Comparison of ENCODE assay signal across 10 cellular contexts in the genomic region with DNA sequence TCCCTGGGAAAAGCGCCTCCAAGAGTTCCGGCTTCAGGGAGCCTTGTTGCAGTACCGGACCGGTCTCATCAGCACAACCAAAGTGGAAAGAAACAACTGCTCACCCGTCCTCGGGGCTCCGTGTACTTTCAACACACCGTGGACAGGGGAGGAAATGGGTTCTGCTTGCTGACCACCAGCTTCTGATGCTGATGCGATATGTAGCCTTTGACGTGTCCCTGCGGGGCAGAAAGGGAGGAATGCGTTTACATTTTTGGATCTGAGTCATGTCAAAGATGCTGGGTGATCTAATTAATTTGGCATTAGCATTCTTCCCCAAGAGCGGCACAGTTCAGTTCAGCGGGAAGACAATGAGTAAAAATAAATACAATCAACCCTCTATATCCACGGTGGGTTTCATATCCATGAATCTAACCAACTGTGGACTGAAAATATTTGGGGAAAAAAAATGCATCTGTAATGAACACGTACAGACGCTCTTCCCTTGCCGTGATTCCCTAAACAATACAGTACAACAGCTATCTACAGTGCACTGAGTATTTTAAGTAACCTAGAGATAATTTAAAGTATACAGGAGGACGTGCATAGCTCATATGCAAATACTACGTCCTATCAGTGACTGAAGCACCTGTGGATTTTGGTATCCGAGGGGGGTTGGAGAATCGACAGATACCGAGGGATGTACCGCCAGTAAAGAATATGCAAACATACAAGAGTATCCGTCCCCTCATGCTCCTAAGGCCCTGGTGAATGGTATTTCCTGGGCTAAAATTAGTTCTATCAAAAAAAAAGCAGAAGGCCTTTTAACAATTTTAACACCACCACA. TPM values are rescaled to one million over a fixed set of nuclear protein-coding genes. Genes with fewer than 3 reads are reported as not detected.
DNase-seq lines count a peak whose midpoint lies in the region; ATAC-seq, FAIRE-seq and TF ChIP-seq lines count a peak whose summit lies in the region.
"Had no signal": no experiment of that assay in that cellular context is flagged by ENCODE, and none has a peak within 500 bp of the region (broad histone marks: within the 10 kb centered on the region; RNA-seq: fewer than 3 reads in every experiment).

No MANE protein-coding gene starts in this region.

- intact Hi-C loops in endothelial cell of umbilical vein (cut with micrococcal nuclease) (loop anchor here (1.0 kb wide), 2 partner anchors 8 to 9 kb away; no protein-coding TSS in a partner anchor), natural killer cell (cut with micrococcal nuclease) (no loop called here), prostate gland (cut with DNase I) (no loop called here)

- CTCF ChIA-PET in endothelial cell of umbilical vein (lab: Charles Lee), result interaction anchor here (2.2 to 2.3 kb wide), 2 partner anchors 9 kb away, joined by 8 to 9 read pairs; no protein-coding TSS in a partner anchor

- H3K4me2 ChIP-seq in endothelial cell of umbilical vein (ENCODE audit: insufficient read depth, low read length), result peak overlapping the region; percentile 18

- POLR2A ChIA-PET in endothelial cell of umbilical vein (lab: Charles Lee), result no interaction called here

- H3K4me1 Mint-ChIP-seq in natural killer cell, result peaks cover 13 to 63% of the 10 kb centered on the region in 2 donors

- peak; percentile 53 for FAIRE-seq in endothelial cell of umbilical vein (lab: Jason Lieb, UNC)

- no peaks in the 10 kb centered on the region for H3K9me1 ChIP-seq in endothelial cell of umbilical vein (replicated peaks; ENCODE audit: control insufficient read depth, extremely low read depth, insufficient read depth, low read length)

- peak overlapping the region; percentile 47 for H3K4me3 Mint-ChIP-seq in natural killer cell

- no peaks in the 10 kb centered on the region for H4K20me1 ChIP-seq in endothelial cell of umbilical vein (replicated peaks; ENCODE audit: control insufficient read depth, extremely low read depth, insufficient read depth, low read length)

- TF ChIP-seq CTCF in endothelial cell of umbilical vein (IDR thresholded peaks at IDR 0.05; ENCODE audit: extremely low read depth in 1 of 2, insufficient read depth in 1 of 2, low read depth in 1 of 2, low read length in 2 of 2) (no peak), natural killer cell (IDR thresholded peaks at IDR 0.05) (no peak), prostate gland (IDR thresholded peaks at IDR 0.05) (no peak)

- dilution Hi-C loops in endothelial cell of umbilical vein (cut with MboI; ENCODE audit: extremely low pct_ligation_motif_present, low sequenced_read_pairs), result no loop called here

- no peaks in the 10 kb centered on the region for H3K9me3 Mint-ChIP-seq in natural killer cell

- H3K4me3 ChIP-seq in endothelial cell of umbilical vein (replicated peaks in 1 of 3; ENCODE audit: insufficient read depth in 1 of 3, low read depth in 1 of 3, low read length in 3 of 3) (no peak overlapping the region), prostate gland (no peak overlapping the region)
- H3K4me3 ChIP-seq: colonic mucosa had no signal

- no peaks in the 10 kb centered on the region for H3K27me3 Mint-ChIP-seq in natural killer cell (ENCODE audit: low read depth in 2 of 2)

- TF ChIP-seq POLR2A in endothelial cell of umbilical vein (IDR thresholded peaks at IDR 0.05; ENCODE audit: low read depth, low read length), result no peak
- no peak for TF ChIP-seq POLR2A in prostate gland (IDR thresholded peaks at IDR 0.05)

- H3K4me1 ChIP-seq in endothelial cell of umbilical vein (ENCODE audit: control insufficient read depth, extremely low read depth, insufficient read depth, low read length) (peaks cover 14% of the 10 kb centered on the region), prostate gland (replicated peaks) (no peaks in the 10 kb centered on the region)

- no peak overlapping the region for H2AFZ ChIP-seq in endothelial cell of umbilical vein (ENCODE audit: low read depth, low read length)

- H3K27ac ChIP-seq in endothelial cell of umbilical vein (ENCODE audit: insufficient read depth, low read depth, low read length) (peak overlapping the region; percentile 61), prostate gland (no peak overlapping the region)
- H3K27ac ChIP-seq: colonic mucosa had no signal

- H3K27me3 ChIP-seq in endothelial cell of umbilical vein (ENCODE audit: control insufficient read depth in 2 of 2, insufficient read depth in 2 of 2, low read length in 2 of 2), result no peaks in the 10 kb centered on the region
- H3K27me3 ChIP-seq in prostate gland (replicated peaks; ENCODE audit: insufficient read depth), result no peaks in the 10 kb centered on the region
- H3K27me3 ChIP-seq: colonic mucosa had no signal

- BruUV-seq in endothelial cell of umbilical vein (replicated peaks; lab: Mats Ljungman, UMichigan), result no TSS peak

- H3K36me3 Mint-ChIP-seq in natural killer cell, result peaks cover 32% of the 10 kb centered on the region

- H3K9me3 ChIP-seq in endothelial cell of umbilical vein (replicated peaks; ENCODE audit: control insufficient read depth, insufficient read depth, low read length) (no peaks in the 10 kb centered on the region), prostate gland (no peaks in the 10 kb centered on the region)
- H3K9me3 ChIP-seq: colonic mucosa had no signal

- no peak for ATAC-seq in natural killer cell

- WGBS in prostate gland, result 87% methylated on average over 25 of the region's 25 CpGs

- peak overlapping the region in 1 of 2 donors; percentile 100 for H3K27ac Mint-ChIP-seq in natural killer cell

- H3K79me2 ChIP-seq in endothelial cell of umbilical vein (ENCODE audit: control insufficient read depth, insufficient read depth, low read length), result no peaks in the 10 kb centered on the region

- DNase-seq in COLO829 (ENCODE audit: low spot score) (peak; percentile 49), NCI-H226 (peak; percentile 94), endothelial cell of umbilical vein (ENCODE audit: low read depth, low spot score) (peak; percentile 24), natural killer cell (no peak), NCI-H2227 (lab: John Stamatoyannopoulos, UW; ENCODE audit: unreplicated experiment) (no peak), prostate gland (ENCODE audit: low spot score) (no peak), DMS114 treated with DMSO at 0.1 percent for 48 hours (lab: John Stamatoyannopoulos, UW; ENCODE audit: unreplicated experiment) (no peak)
- DNase-seq in stimulated activated CD4-positive, alpha-beta T cell treated with anti-CD3 and anti-CD28 coated beads, Interleukin-4, amount 100 ng/mL, for 1 hour, result no peak
- DNase-seq: colonic mucosa, GF-D8 had no signal

- H3K9ac ChIP-seq in endothelial cell of umbilical vein (replicated peaks; ENCODE audit: extremely low read depth, insufficient read depth, low read length), result peak overlapping the region; percentile 17

- H3K36me3 ChIP-seq in endothelial cell of umbilical vein (ENCODE audit: control insufficient read depth in 2 of 2, extremely low read depth in 1 of 2, insufficient read depth in 2 of 2, low read length in 2 of 2) (peaks cover 16 to 23% of the 10 kb centered on the region in 2 experiments), prostate gland (peaks cover 0 to 22% of the 10 kb centered on the region in 2 donors)
- H3K36me3 ChIP-seq: colonic mucosa had no signal

TF ChIP-seq in endothelial cell of umbilical vein, 7 proteins besides CTCF, POLR2A, EP300 and RAD21 (continues in another document):
- TF ChIP-seq MYC (IDR thresholded peaks at IDR 0.05; ENCODE audit: low read depth, low read length), result no peak

RNA-seq across cellular contexts. Expression of gene PROZ, which starts 19.8 kb away (rescaled TPM):
- not detected in 2 replicates for total RNA-seq in endothelial cell of umbilical vein
- not detected in 2 replicates for polyA plus RNA-seq in endothelial cell of umbilical vein
- not detected in 2 replicates for polyA plus RNA-seq in endothelial cell of umbilical vein (2011; cell fraction: cytosol; rRNA removed)
- not detected in 2 replicates for polyA plus RNA-seq in endothelial cell of umbilical vein (2011; cell fraction: nucleus; rRNA removed)
- not detected in 2 replicates for polyA plus RNA-seq in endothelial cell of umbilical vein (2012)
- polyA minus RNA-seq in endothelial cell of umbilical vein, result not detected in 2 replicates
- not detected for polyA minus RNA-seq in endothelial cell of umbilical vein (2011; cell fraction: cytosol; rRNA and poly(A)+ RNA removed)
- not detected in 2 replicates for polyA minus RNA-seq in endothelial cell of umbilical vein (2011; cell fraction: nucleus; rRNA and poly(A)+ RNA removed)
- total RNA-seq in natural killer cell, result under 1 TPM in 1 of 3 donors, not detected in 2; 0.82 TPM
- total RNA-seq in prostate gland, result not detected
- total RNA-seq: colonic mucosa had no signal

RNA-seq across cellular contexts. Expression of gene PCID2, which starts 30.2 kb away (rescaled TPM):
- 48.5 and 55.6 TPM in 2 replicates for total RNA-seq in endothelial cell of umbilical vein
- 43.2 and 52.1 TPM in 2 replicates for polyA plus RNA-seq in endothelial cell of umbilical vein
- polyA plus RNA-seq in endothelial cell of umbilical vein (2011; cell fraction: cytosol; rRNA removed), result 53.9 and 60.0 TPM in 2 replicates
- 119 and 141 TPM in 2 replicates for polyA plus RNA-seq in endothelial cell of umbilical vein (2011; cell fraction: nucleus; rRNA removed)
- 54.6 and 60.3 TPM in 2 replicates for polyA plus RNA-seq in endothelial cell of umbilical vein (2012)
- 72.1 and 72.5 TPM in 2 replicates for polyA minus RNA-seq in endothelial cell of umbilical vein
- 59.6 TPM for polyA minus RNA-seq in endothelial cell of umbilical vein (2011; cell fraction: cytosol; rRNA and poly(A)+ RNA removed)
- polyA minus RNA-seq in endothelial cell of umbilical vein (2011; cell fraction: nucleus; rRNA and poly(A)+ RNA removed), result 49.8 and 68.3 TPM in 2 replicates
- total RNA-seq in natural killer cell, result 10 to 100 TPM; 26.4 to 68.9 (median 42.3) TPM
- 10 to 100 TPM; 47.7 to 48.6 TPM for total RNA-seq in prostate gland

RNA-seq across cellular contexts. Expression of gene CUL4A, which starts 31.1 kb away (rescaled TPM):
- total RNA-seq in endothelial cell of umbilical vein (73.8 and 80.0 TPM in 2 replicates), natural killer cell (10 to 100 TPM; 56.3 to 97.8 (median 97.7) TPM), prostate gland (100 to 1,000 TPM; 103 to 185 TPM)
- 34.9 and 37.9 TPM in 2 replicates for polyA plus RNA-seq in endothelial cell of umbilical vein
- polyA plus RNA-seq in endothelial cell of umbilical vein (2011; cell fraction: cytosol; rRNA removed), result 39.3 and 41.4 TPM in 2 replicates
- 102 and 103 TPM in 2 replicates for polyA plus RNA-seq in endothelial cell of umbilical vein (2011; cell fraction: nucleus; rRNA removed)
- 57.9 and 68.3 TPM in 2 replicates for polyA plus RNA-seq in endothelial cell of umbilical vein (2012)
- polyA minus RNA-seq in endothelial cell of umbilical vein, result 74.7 and 77.5 TPM in 2 replicates
- polyA minus RNA-seq in endothelial cell of umbilical vein (2011; cell fraction: cytosol; rRNA and poly(A)+ RNA removed), result 67.3 TPM
- polyA minus RNA-seq in endothelial cell of umbilical vein (2011; cell fraction: nucleus; rRNA and poly(A)+ RNA removed), result 70.0 and 78.6 TPM in 2 replicates

RNA-seq across cellular contexts. Expression of gene F10, which starts 55.7 kb away (rescaled TPM):
- total RNA-seq in endothelial cell of umbilical vein, result not detected in 2 replicates
- polyA plus RNA-seq in endothelial cell of umbilical vein, result 0.14 and 0.25 TPM in 2 replicates
- 0.08 and 0.10 TPM in 2 replicates for polyA plus RNA-seq in endothelial cell of umbilical vein (2011; cell fraction: cytosol; rRNA removed)
- polyA plus RNA-seq in endothelial cell of umbilical vein (2011; cell fraction: nucleus; rRNA removed), result 0.22 TPM in 1 of 2 replicates, not detected in the other
- polyA plus RNA-seq in endothelial cell of umbilical vein (2012), result 0.15 and 0.98 TPM in 2 replicates
- polyA minus RNA-seq in endothelial cell of umbilical vein, result not detected in 2 replicates
- polyA minus RNA-seq in endothelial cell of umbilical vein (2011; cell fraction: cytosol; rRNA and poly(A)+ RNA removed), result not detected
- not detected in 2 replicates for polyA minus RNA-seq in endothelial cell of umbilical vein (2011; cell fraction: nucleus; rRNA and poly(A)+ RNA removed)
- total RNA-seq in natural killer cell, result not detected
- 10 to 100 TPM; 10.2 to 48.0 TPM for total RNA-seq in prostate gland

Comparison
In these comparisons a context has a peak if more than half of its experiments do, and no peak if none do; other contexts are left out.
1. DNase-seq: peak in COLO829 (single experiment), NCI-H226 (single experiment) and endothelial cell of umbilical vein (single experiment); none in natural killer cell (single experiment), NCI-H2227 (single experiment), prostate gland (single experiment), stimulated activated CD4-positive, alpha-beta T cell treated with anti-CD3 and anti-CD28 coated beads, Interleukin-4, amount 100 ng/mL, for 1 hour (single experiment) and DMS114 treated with DMSO at 0.1 percent for 48 hours (single experiment).